ENCODE assay signal across 23 cellular contexts in the genomic region with DNA sequence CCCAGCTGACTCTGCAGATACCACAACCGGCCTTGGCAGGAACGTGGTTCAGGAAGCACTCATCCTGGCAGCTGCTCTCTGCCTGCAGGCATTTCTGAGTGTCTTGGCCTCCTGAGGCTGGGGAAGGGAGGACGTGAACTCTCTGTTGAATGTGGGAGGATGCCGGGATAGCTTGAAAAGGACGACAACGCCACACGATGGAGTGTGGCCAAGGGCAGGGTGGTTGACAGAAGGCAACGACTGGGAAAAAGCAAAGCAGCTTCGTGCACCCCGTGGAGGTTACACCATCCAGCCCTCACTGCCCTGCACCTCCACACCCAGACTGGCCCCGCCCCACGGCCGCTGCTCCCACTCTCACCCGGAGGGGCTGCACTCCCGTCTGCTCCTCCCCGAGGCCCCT.
DNase-seq lines count a peak whose midpoint lies in the region; ATAC-seq and TF ChIP-seq lines count a peak whose summit lies in the region.
"Had no signal": no experiment of that assay in that cellular context is flagged by ENCODE, and none has a peak within 500 bp of the region (broad histone marks: within the 10 kb centered on the region; RNA-seq: fewer than 3 reads in every experiment).

No MANE protein-coding gene starts in this region.

- no peak overlapping the region for H2BK5ac ChIP-seq in neuronal stem cell (ENCODE audit: low read length)

- H2AFZ ChIP-seq in PC-3 (ENCODE audit: low read length) (no peak overlapping the region), neuronal stem cell (ENCODE audit: low read length) (no peak overlapping the region)
- H2AFZ ChIP-seq: hepatocyte, neural progenitor cell had no signal

- H3K4me3 ChIP-seq in PC-3 (ENCODE audit: low read length) (no peak overlapping the region), neuronal stem cell (ENCODE audit: low read length in 2 of 2) (no peak overlapping the region), ascending aorta (no peak overlapping the region)
- H3K4me3 ChIP-seq: colonic mucosa, hepatocyte, neural progenitor cell, tibial artery had no signal

- no peak overlapping the region for H3K4ac ChIP-seq in neuronal stem cell (ENCODE audit: low read length)

- DNase-seq in DMS79 treated with DMSO at 0.1 percent for 48 hours (lab: John Stamatoyannopoulos, UW) = peak; percentile 51
- peak; percentile 26 for DNase-seq in PC-3
- peak; percentile 50 for DNase-seq in epidermal melanocyte (ENCODE audit: insufficient read length, low spot score)
- no peak for DNase-seq in neuronal stem cell (ENCODE audit: low spot score)
- no peak for DNase-seq in DMS 273 (lab: John Stamatoyannopoulos, UW; ENCODE audit: unreplicated experiment)
- DNase-seq in NCI-H2171 (lab: John Stamatoyannopoulos, UW) = no peak
- DNase-seq in stimulated activated CD4-positive, alpha-beta T cell treated with anti-CD3 and anti-CD28 coated beads, Interleukin-4, amount 100 ng/mL, for 24 hours = no peak
- no peak for DNase-seq in ascending aorta (ENCODE audit: low spot score in 2 of 2)
- DNase-seq: activated CD4-positive, CD25-positive, alpha-beta regulatory T cell treated with anti-CD3 and anti-CD28 coated beads, Interleukin-2, amount 50 U/mL, for 72 hours; activated CD8-positive, alpha-beta T cell treated with anti-CD3 and anti-CD28 coated beads, Interleukin-2, amount 10 ng/mL, durations not matched to agents 7 days and 5 days; CD8-positive, alpha-beta memory T cell; colonic mucosa; DMS53; immature natural killer cell; NCI-H1105 treated with DMSO at 0.1 percent for 48 hours; NCI-H2029 treated with DMSO at 0.1 percent for 48 hours; NCI-H510A treated with DMSO at 0.1 percent for 48 hours; stimulated activated CD4-positive, alpha-beta T cell treated with anti-CD3 and anti-CD28 coated beads, Interleukin-4, amount 100 ng/mL, for 4 hours; stimulated activated naive CD8-positive, alpha-beta T cell treated with anti-CD3 and anti-CD28 coated beads, Interleukin-15, Interleukin-2, amounts not matched to agents 100 U/mL and 50 U/mL, for 24 hours had no signal

- H3K79me2 ChIP-seq in PC-3 (ENCODE audit: low read length) = no peaks in the 10 kb centered on the region
- H3K79me2 ChIP-seq: hepatocyte had no signal

- H3K27ac ChIP-seq in PC-3 (ENCODE audit: low read length) = no peak overlapping the region
- no peak overlapping the region for H3K27ac ChIP-seq in neuronal stem cell (replicated peaks; ENCODE audit: low read length)
- H3K27ac ChIP-seq in ascending aorta = no peak overlapping the region
- H3K27ac ChIP-seq: breast epithelium, colonic mucosa, hepatocyte, neural progenitor cell, tibial artery had no signal

- no peak overlapping the region for H3K23ac ChIP-seq in neuronal stem cell (ENCODE audit: low read depth, low read length, poor library complexity)

- peak overlapping the region; percentile 40 for H3K18ac ChIP-seq in neuronal stem cell (ENCODE audit: low read length)

- H3K4me1 ChIP-seq in PC-3 (ENCODE audit: insufficient read depth, low read length) (no peaks in the 10 kb centered on the region), neuronal stem cell (ENCODE audit: control insufficient read depth in 2 of 2, insufficient read depth in 1 of 2, low read depth in 1 of 2, low read length in 2 of 2) (peaks cover 0 to 2% of the 10 kb centered on the region in 2 donors), ascending aorta (no peaks in the 10 kb centered on the region)
- H3K4me1 ChIP-seq: breast epithelium, colonic mucosa, neural progenitor cell, tibial artery had no signal

- CTCF ChIA-PET in PC-3 (lab: Charles Lee) = no interaction called here

- H3K36me3 ChIP-seq in PC-3 (ENCODE audit: low read depth, low read length) = no peaks in the 10 kb centered on the region
- peaks cover 0 to 3% of the 10 kb centered on the region in 2 donors for H3K36me3 ChIP-seq in neuronal stem cell (replicated peaks in 1 of 2; ENCODE audit: control insufficient read depth in 2 of 2, insufficient read depth in 2 of 2, low read length in 2 of 2)
- peaks cover 5 to 6% of the 10 kb centered on the region in 2 donors for H3K36me3 ChIP-seq in ascending aorta
- H3K36me3 ChIP-seq: breast epithelium, colonic mucosa, neural progenitor cell had no signal

- H4K8ac ChIP-seq in neuronal stem cell (ENCODE audit: low read depth, low read length) = no peak overlapping the region

- H2BK12ac ChIP-seq in neuronal stem cell (ENCODE audit: low read length) = peak overlapping the region; percentile 26

- H2AK5ac ChIP-seq in neuronal stem cell (ENCODE audit: low read depth, low read length) = peak overlapping the region; percentile 51

- intact Hi-C loops in PC-3 (cut with micrococcal nuclease) (no loop called here), ascending aorta (cut with DNase I) (no loop called here)

- peak overlapping the region; percentile 90 for H3K14ac ChIP-seq in neuronal stem cell (ENCODE audit: low read length)

- H3K9ac ChIP-seq in PC-3 (ENCODE audit: low read length) (no peak overlapping the region), neuronal stem cell (ENCODE audit: low read depth, low read length, poor library complexity) (no peak overlapping the region)
- H3K9ac ChIP-seq: neural progenitor cell had no signal

- no CpG with 5 or more reads among the region's 16 CpGs for WGBS in neuronal stem cell (ENCODE audit: extremely low coverage in 2 of 2, insufficient read length in 2 of 2, insufficient replicate concordance in 1 of 2), 2 donors

- no peak overlapping the region for H2BK120ac ChIP-seq in neuronal stem cell (ENCODE audit: low read depth, low read length)

- no peaks in the 10 kb centered on the region for H3K9me2 ChIP-seq in PC-3 (replicated peaks; ENCODE audit: low read length)

- POLR2A ChIA-PET in PC-3 (lab: Charles Lee; ENCODE audit: unreplicated experiment) = no interaction called here

- peak; percentile 49; the same call in 1 of the 2 replicates for ATAC-seq in PC-3
- ATAC-seq: activated CD8-positive, alpha-beta T cell treated with anti-CD3 and anti-CD28 coated beads, Interleukin-2, amount 10 ng/mL, durations not matched to agents 7 days and 5 days; stimulated activated naive CD8-positive, alpha-beta T cell treated with anti-CD3 and anti-CD28 coated beads, Interleukin-15, Interleukin-2, amounts not matched to agents 100 U/mL and 50 U/mL, for 24 hours had no signal

- no peaks in the 10 kb centered on the region for H3F3A ChIP-seq in PC-3 (ENCODE audit: low read length, unreplicated experiment)

- H3K79me1 ChIP-seq in neuronal stem cell (ENCODE audit: low read depth, low read length) = no peaks in the 10 kb centered on the region

- H4K20me1 ChIP-seq in PC-3 (ENCODE audit: low read length) = no peaks in the 10 kb centered on the region

- BruUV-seq in PC-3 (replicated peaks; lab: Mats Ljungman, UMichigan) = no TSS peak

- TF ChIP-seq CTCF in PC-3 (conservative IDR thresholded peaks at IDR 0.05; ENCODE audit: low read depth, low read length) = no peak
- no peak for TF ChIP-seq CTCF in ascending aorta (IDR thresholded peaks at IDR 0.05)

- H3K9me3 ChIP-seq in PC-3 (ENCODE audit: low read length) (no peaks in the 10 kb centered on the region), neuronal stem cell (replicated peaks in 1 of 2; ENCODE audit: control insufficient read depth in 2 of 2, insufficient read depth in 1 of 2, low read depth in 1 of 2, low read length in 2 of 2) (peaks cover 0 to 2% of the 10 kb centered on the region in 2 donors), ascending aorta (no peaks in the 10 kb centered on the region)
- H3K9me3 ChIP-seq: breast epithelium, colonic mucosa, tibial artery had no signal

- no peaks in the 10 kb centered on the region for H3K27me3 ChIP-seq in PC-3 (ENCODE audit: low read length)
- H3K27me3 ChIP-seq in neuronal stem cell (ENCODE audit: control insufficient read depth in 3 of 3, insufficient read depth in 3 of 3, low read depth in 1 of 3, low read length in 3 of 3) = no peaks in the 10 kb centered on the region
- no peaks in the 10 kb centered on the region for H3K27me3 ChIP-seq in ascending aorta
- H3K27me3 ChIP-seq: breast epithelium, colonic mucosa, hepatocyte, neural progenitor cell, tibial artery had no signal

- H4K91ac ChIP-seq in neuronal stem cell (ENCODE audit: low read depth, low read length, poor library complexity) = no peak overlapping the region

- no peak overlapping the region for H2BK15ac ChIP-seq in neuronal stem cell (ENCODE audit: low read length)

- H3K4me2 ChIP-seq in PC-3 (ENCODE audit: low read length) = no peak overlapping the region
- H3K4me2 ChIP-seq in neuronal stem cell (ENCODE audit: insufficient read depth, low read length, poor library complexity, severe bottlenecking) = no peak overlapping the region
- H3K4me2 ChIP-seq: hepatocyte, neural progenitor cell had no signal

Comparison
In these comparisons a context has a peak if more than half of its experiments do, and no peak if none do; other contexts are left out.
1. DNase-seq: peak in DMS79 treated with DMSO at 0.1 percent for 48 hours (single experiment), PC-3 (single experiment) and epidermal melanocyte (single experiment); none in neuronal stem cell (single experiment), DMS 273 (single experiment), NCI-H2171 (single experiment), stimulated activated CD4-positive, alpha-beta T cell treated with anti-CD3 and anti-CD28 coated beads, Interleukin-4, amount 100 ng/mL, for 24 hours (single experiment) and ascending aorta (0 of 2).